ENCODE assay signal across 9 cellular contexts in the genomic region with DNA sequence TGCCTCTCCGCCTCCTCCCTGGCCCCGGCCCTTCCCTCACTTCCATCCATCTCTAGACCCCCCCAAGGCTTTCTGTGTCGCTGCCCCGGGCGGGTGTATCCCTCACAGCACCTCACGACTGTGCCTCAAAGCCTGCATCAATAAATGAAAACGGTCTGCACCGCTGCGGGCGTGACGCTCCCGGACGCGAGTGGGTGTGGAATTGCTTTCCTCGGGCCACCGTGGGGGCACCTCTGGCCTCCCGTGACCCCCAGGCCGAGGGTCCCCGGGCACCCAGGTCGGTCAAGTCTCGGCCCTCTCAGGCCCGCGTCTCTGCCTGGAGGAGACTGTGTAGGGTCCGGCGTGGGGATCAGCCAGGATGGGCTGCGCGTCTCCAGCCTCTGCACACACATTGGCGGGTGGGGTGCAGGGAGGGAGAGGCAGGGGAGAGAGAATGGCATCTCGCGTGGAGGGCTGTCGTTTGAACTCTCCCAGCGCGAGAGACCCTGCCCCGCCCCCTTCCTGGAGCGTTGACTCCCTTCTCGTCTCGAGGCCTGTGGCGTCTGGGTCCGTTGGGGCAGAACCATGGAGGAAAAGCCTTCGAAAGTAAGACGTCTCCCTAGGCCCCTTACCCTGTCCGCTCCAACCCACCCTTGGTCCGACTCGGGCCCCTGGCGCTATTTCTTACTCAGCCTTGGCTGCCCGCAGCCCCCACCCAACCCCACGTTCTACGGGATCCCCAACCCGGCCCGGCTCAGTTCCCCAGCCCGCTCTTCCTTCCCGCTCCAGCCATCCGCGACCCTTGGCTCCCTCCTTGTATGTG. TPM values are rescaled to one million over a fixed set of nuclear protein-coding genes. Genes with fewer than 3 reads are reported as not detected.
DNase-seq lines count a peak whose midpoint lies in the region; ATAC-seq, FAIRE-seq and TF ChIP-seq lines count a peak whose summit lies in the region.
"Had no signal": no experiment of that assay in that cellular context is flagged by ENCODE, and none has a peak within 500 bp of the region (broad histone marks: within the 10 kb centered on the region; RNA-seq: fewer than 3 reads in every experiment).

A gene with protein sequence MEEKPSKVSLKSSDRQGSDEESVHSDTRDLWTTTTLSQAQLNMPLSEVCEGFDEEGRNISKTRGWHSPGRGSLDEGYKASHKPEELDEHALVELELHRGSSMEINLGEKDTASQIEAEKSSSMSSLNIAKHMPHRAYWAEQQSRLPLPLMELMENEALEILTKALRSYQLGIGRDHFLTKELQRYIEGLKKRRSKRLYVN (plus strand): TSS at position 512 of the 802 bp plus-strand sequence. CDS start 53 bp downstream, at position 565.

- H3K27me3 ChIP-seq in suprapubic skin = peaks cover 42% of the 10 kb centered on the region

- FAIRE-seq in kidney (lab: Jason Lieb, UNC) = no peak
- no peak for FAIRE-seq in GM12891 (lab: Jason Lieb, UNC)

- peaks cover 19% of the 10 kb centered on the region for H3K4me1 Mint-ChIP-seq in T-helper 1 cell treated with Interleukin-12 subunit alpha and Interleukin-12 subunit beta and Interleukin-4 antibody, amounts not matched to agents 30 μg/mL and 1 μg/mL, for 36 hours (ENCODE audit: low read depth)

- H3K27ac ChIP-seq in angular gyrus (ENCODE audit: low read depth, low read length) (peak within 1 kb of the TSS; percentile 19), kidney (ENCODE audit: low read depth in 2 of 2, low read length in 2 of 2) (no peak within 1 kb of the TSS), suprapubic skin (peak within 1 kb of the TSS; percentile 64)

- WGBS in suprapubic skin = 12% methylated on average over 20 of the region's 54 CpGs

- DNase-seq in T-helper 1 cell (no peak), kidney (peak; percentile 77), suprapubic skin (ENCODE audit: low spot score in 2 of 2) (no peak), GM12891 (ENCODE audit: insufficient read length, low spot score) (no peak), RPMI8226 (no peak)

- H3K9me3 ChIP-seq in kidney (ENCODE audit: control insufficient read depth in 1 of 2, low read length in 2 of 2) (no peaks in the 10 kb centered on the region), suprapubic skin (no peaks in the 10 kb centered on the region)

- peak within 1 kb of the TSS; percentile 76 for H3K4me3 Mint-ChIP-seq in T-helper 1 cell treated with Interleukin-12 subunit alpha and Interleukin-12 subunit beta and Interleukin-4 antibody, amounts not matched to agents 30 μg/mL and 1 μg/mL, for 36 hours

- H3K27ac Mint-ChIP-seq in T-helper 1 cell treated with Interleukin-12 subunit alpha and Interleukin-12 subunit beta and Interleukin-4 antibody, amounts not matched to agents 30 μg/mL and 1 μg/mL, for 36 hours = peak within 1 kb of the TSS; percentile 36

- ATAC-seq in HG03196 (IDR thresholded peaks at IDR 0.05; ENCODE audit: unreplicated experiment) = no peak

- H3K4me1 ChIP-seq in kidney (ENCODE audit: control insufficient read depth in 1 of 2, insufficient read depth in 1 of 2, low read depth in 1 of 2, low read length in 2 of 2) (peaks cover 0 to 26% of the 10 kb centered on the region in 2 donors), suprapubic skin (peaks cover 49% of the 10 kb centered on the region)

- H3K27me3 Mint-ChIP-seq in T-helper 1 cell treated with Interleukin-12 subunit alpha and Interleukin-12 subunit beta and Interleukin-4 antibody, amounts not matched to agents 30 μg/mL and 1 μg/mL, for 36 hours (ENCODE audit: low read depth) = peaks cover 60% of the 10 kb centered on the region

- H3K36me3 ChIP-seq in kidney (ENCODE audit: control insufficient read depth in 1 of 2, insufficient read depth in 2 of 2, low read length in 2 of 2) (no peaks in the 10 kb centered on the region), suprapubic skin (no peaks in the 10 kb centered on the region)

- H3K9me3 Mint-ChIP-seq in T-helper 1 cell treated with Interleukin-12 subunit alpha and Interleukin-12 subunit beta and Interleukin-4 antibody, amounts not matched to agents 30 μg/mL and 1 μg/mL, for 36 hours = no peaks in the 10 kb centered on the region

- TF ChIP-seq CTCF in kidney (IDR thresholded peaks at IDR 0.05; ENCODE audit: borderline replicate concordance, extremely low read depth, insufficient read depth) = no peak
- TF ChIP-seq CTCF in suprapubic skin (IDR thresholded peaks at IDR 0.05) = no peak

- H3K4me3 ChIP-seq in kidney (ENCODE audit: low read length in 2 of 2) = peak within 1 kb of the TSS; percentile 45 to 53
- peak within 1 kb of the TSS; percentile 54 for H3K4me3 ChIP-seq in suprapubic skin

- no peaks in the 10 kb centered on the region for H3K36me3 Mint-ChIP-seq in T-helper 1 cell treated with Interleukin-12 subunit alpha and Interleukin-12 subunit beta and Interleukin-4 antibody, amounts not matched to agents 30 μg/mL and 1 μg/mL, for 36 hours (ENCODE audit: low read depth)

- H3K9ac ChIP-seq in kidney (ENCODE audit: low read length in 2 of 2) = peak within 1 kb of the TSS in 1 of 2 donors; percentile 26

- intact Hi-C loops in kidney (cut with DNase I) = loop anchor here (5.0 kb wide), 1 partner anchor 108 kb away; no protein-coding TSS in a partner anchor

- TF ChIP-seq EP300 in suprapubic skin (IDR thresholded peaks at IDR 0.05) = no peak

- TF ChIP-seq POLR2A in suprapubic skin (IDR thresholded peaks at IDR 0.05) (no peak), GM12891 (IDR thresholded peaks at IDR 0.05; ENCODE audit: low read depth, low read length) (no peak)

TF ChIP-seq in GM12891, 5 proteins besides CTCF, POLR2A, EP300 and RAD21:
- TF ChIP-seq TAF1 (IDR thresholded peaks at IDR 0.05; ENCODE audit: low read depth, low read length) (no peak), POLR2AphosphoS5 (IDR thresholded peaks at IDR 0.05; ENCODE audit: low read depth, low read length) (no peak), SPI1 (IDR thresholded peaks at IDR 0.05; ENCODE audit: low read depth, low read length) (no peak), PAX5 (IDR thresholded peaks at IDR 0.05; ENCODE audit: insufficient read depth, low read length, severe bottlenecking) (no peak), POU2F2 (IDR thresholded peaks at IDR 0.05; ENCODE audit: low read depth, low read length) (no peak)
TF ChIP-seq in GM12891: peak in this region for 0.

RNA-seq across cellular contexts. Expression of the gene that starts here (rescaled TPM):
- not detected for total RNA-seq in kidney
- not detected for polyA plus RNA-seq in kidney (ENCODE audit: insufficient read depth, low read depth, low replicate concordance)
- not detected for total RNA-seq in suprapubic skin
- not detected for polyA plus RNA-seq in GM12891 (2012; ENCODE audit: low read depth, missing spikeins)
- total RNA-seq: glomerular endothelial cell had no signal

Comparison
In these comparisons a context has a peak if more than half of its experiments do, and no peak if none do; other contexts are left out.
1. Peak in DNase-seq and H3K4me3 ChIP-seq in kidney; RNA of the gene not detected or under 1 TPM.
2. H3K27ac ChIP-seq: peak in angular gyrus (single experiment) and suprapubic skin (single experiment); none in kidney (0 of 2).